Comparison of ENCODE assay signal across 9 cellular contexts in the genomic region with DNA sequence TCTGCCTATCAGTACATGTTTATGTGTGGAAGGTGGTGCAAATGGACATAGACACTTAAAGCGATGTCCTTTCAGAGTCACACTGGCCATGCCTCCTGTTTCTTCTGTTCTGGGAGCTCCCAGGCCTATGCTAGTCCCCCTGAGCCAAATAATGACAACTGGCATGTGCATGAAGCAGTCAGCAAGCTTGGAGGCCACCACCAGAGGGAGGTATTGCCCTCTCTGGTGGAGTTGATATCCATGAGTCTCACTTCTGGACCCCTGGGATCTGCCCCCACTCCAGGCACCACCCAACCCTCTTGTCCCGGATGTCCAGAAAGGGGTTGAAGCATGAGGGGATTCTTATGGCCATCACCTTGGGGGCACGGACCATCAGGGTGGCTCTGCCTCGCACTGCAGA.
A peak's percentile ranks its signal among the peaks of the same experiment; 100 is the strongest.
DNase-seq lines count a peak whose midpoint lies in the region; ATAC-seq and TF ChIP-seq lines count a peak whose summit lies in the region.
"Had no signal": no experiment of that assay in that cellular context is flagged by ENCODE, and none has a peak within 500 bp of the region (broad histone marks: within the 10 kb centered on the region; RNA-seq: fewer than 3 reads in every experiment).

No MANE protein-coding gene starts in this region.

- DNase-seq in NCI-H2171 (lab: John Stamatoyannopoulos, UW) (peak; percentile 1), NCI-H2171 treated with DMSO at 0.1 percent for 48 hours (lab: John Stamatoyannopoulos, UW) (no peak), SK-N-SH (peak; percentile 37), fibroblast of lung (ENCODE audit: low read depth in 2 of 2) (peak; percentile 14 to 22), smooth muscle cell (lab: John Stamatoyannopoulos, UW; ENCODE audit: unreplicated experiment) (no peak)

- H3K9ac ChIP-seq in SK-N-SH (no peak overlapping the region), fibroblast of lung (ENCODE audit: insufficient read depth, low read length) (no peak overlapping the region), smooth muscle cell (ENCODE audit: low read depth) (no peak overlapping the region)

- TF ChIP-seq RAD21 in SK-N-SH (IDR thresholded peaks at IDR 0.05; ENCODE audit: low read length), result peak; percentile 58

- no peaks in the 10 kb centered on the region for H3K79me2 ChIP-seq in SK-N-SH (ENCODE audit: insufficient read depth)
- no peaks in the 10 kb centered on the region for H3K79me2 ChIP-seq in fibroblast of lung (ENCODE audit: control insufficient read depth, insufficient read depth, low read length)
- no peaks in the 10 kb centered on the region for H3K79me2 ChIP-seq in smooth muscle cell (ENCODE audit: low read depth)

- POLR2A ChIA-PET in SK-N-SH (lab: Yijun Ruan, JAX), result no interaction called here

- no peak for TF ChIP-seq EP300 in SK-N-SH (IDR thresholded peaks at IDR 0.05; ENCODE audit: borderline replicate concordance in 1 of 2, low read depth in 1 of 2, low read length in 1 of 2)

- ATAC-seq in HG02852 (IDR thresholded peaks at IDR 0.05; ENCODE audit: unreplicated experiment), result peak; percentile 50
- no peak for ATAC-seq in HG02623 (IDR thresholded peaks at IDR 0.05; ENCODE audit: unreplicated experiment)
- ATAC-seq in HG03095 (IDR thresholded peaks at IDR 0.05; ENCODE audit: unreplicated experiment), result no peak
- ATAC-seq: CD8-positive, alpha-beta T cell had no signal

- no peaks in the 10 kb centered on the region for H3K9me2 ChIP-seq in SK-N-SH

- TF ChIP-seq CTCF in SK-N-SH (IDR thresholded peaks at IDR 0.05) (peak; percentile 61), fibroblast of lung (conservative IDR thresholded peaks at IDR 0.05 in 1 of 2, IDR thresholded peaks at IDR 0.05 in 1 of 2; ENCODE audit: low read depth in 1 of 2, low read length in 2 of 2) (peak; percentile 56 to 59), smooth muscle cell (IDR thresholded peaks at IDR 0.05; ENCODE audit: borderline replicate concordance, insufficient read depth, poor library complexity, severe bottlenecking) (peak; percentile 43)

- H3K36me3 ChIP-seq in SK-N-SH (replicated peaks in 1 of 2; ENCODE audit: control insufficient read depth in 1 of 2, insufficient read depth in 2 of 2, low read length in 1 of 2) (no peaks in the 10 kb centered on the region), fibroblast of lung (ENCODE audit: control insufficient read depth, insufficient read depth, low read length) (no peaks in the 10 kb centered on the region), smooth muscle cell (ENCODE audit: low read depth) (no peaks in the 10 kb centered on the region)

- no peaks in the 10 kb centered on the region for H4K20me1 ChIP-seq in SK-N-SH (ENCODE audit: insufficient read depth)
- no peaks in the 10 kb centered on the region for H4K20me1 ChIP-seq in fibroblast of lung (ENCODE audit: control insufficient read depth, extremely low read depth, insufficient read depth, low read length)
- no peaks in the 10 kb centered on the region for H4K20me1 ChIP-seq in smooth muscle cell (ENCODE audit: low read depth)

- H3F3A ChIP-seq in SK-N-SH (replicated peaks; ENCODE audit: insufficient read depth) (no peaks in the 10 kb centered on the region), smooth muscle cell (ENCODE audit: low read depth) (no peaks in the 10 kb centered on the region)

- no peaks in the 10 kb centered on the region; a peak in 1 of 4 replicates for H3K4me1 ChIP-seq in SK-N-SH (ENCODE audit: control insufficient read depth in 1 of 2, insufficient read depth in 2 of 2, low read depth in 1 of 2, low read length in 1 of 2)
- H3K4me1 ChIP-seq in fibroblast of lung (ENCODE audit: control insufficient read depth, extremely low read depth, insufficient read depth, low read length), result no peaks in the 10 kb centered on the region
- H3K4me1 ChIP-seq in smooth muscle cell (ENCODE audit: low read depth), result no peaks in the 10 kb centered on the region

- H3K27me3 ChIP-seq in SK-N-SH (ENCODE audit: insufficient read depth), result no peaks in the 10 kb centered on the region
- no peaks in the 10 kb centered on the region for H3K27me3 ChIP-seq in fibroblast of lung (ENCODE audit: control insufficient read depth, insufficient read depth, low read length)
- no peaks in the 10 kb centered on the region for H3K27me3 ChIP-seq in smooth muscle cell (ENCODE audit: low read depth)

- whole genome bisulfite sequencing in SK-N-SH (ENCODE audit: low lambda C conversion rate), result 96% methylated on average over 3 of the region's 4 CpGs
- WGBS in smooth muscle cell (ENCODE audit: low lambda C conversion rate), result 92% methylated on average over 4 of the region's 4 CpGs

- H3K4me2 ChIP-seq in SK-N-SH (no peak overlapping the region), fibroblast of lung (ENCODE audit: extremely low read depth, insufficient read depth, low read length) (no peak overlapping the region), smooth muscle cell (no peak overlapping the region)

- no peak overlapping the region for H3K27ac ChIP-seq in SK-N-SH (ENCODE audit: low read depth in 2 of 2, low read length in 1 of 2)
- no peak overlapping the region for H3K27ac ChIP-seq in fibroblast of lung (ENCODE audit: insufficient read depth, low read length)
- no peak overlapping the region for H3K27ac ChIP-seq in smooth muscle cell (ENCODE audit: low read depth)

- CTCF ChIA-PET in SK-N-SH (lab: Yijun Ruan, JAX), result interaction anchor here (0.8 to 2.5 kb wide), 6 partner anchors 12 to 541 kb away, joined by 3 to 5 read pairs (median 4); no protein-coding TSS in a partner anchor

- H3K4me3 ChIP-seq in SK-N-SH (ENCODE audit: low read depth in 2 of 2, low read length in 1 of 2) (no peak overlapping the region), fibroblast of lung (replicated peaks in 1 of 4; ENCODE audit: control extremely low read depth in 1 of 4, insufficient read depth in 1 of 4, low read depth in 3 of 4, low read length in 4 of 4) (no peak overlapping the region), smooth muscle cell (no peak overlapping the region)

- H3K9me3 ChIP-seq in SK-N-SH (no peaks in the 10 kb centered on the region), fibroblast of lung (ENCODE audit: control insufficient read depth, insufficient read depth, low read depth, low read length) (no peaks in the 10 kb centered on the region), smooth muscle cell (replicated peaks; ENCODE audit: low read depth) (no peaks in the 10 kb centered on the region)

- H2AFZ ChIP-seq in SK-N-SH (ENCODE audit: low read depth) (no peak overlapping the region), fibroblast of lung (ENCODE audit: low read length) (no peak overlapping the region), smooth muscle cell (ENCODE audit: low read depth) (no peak overlapping the region)

TF ChIP-seq in SK-N-SH, 30 proteins besides CTCF, POLR2A, EP300 and RAD21:
- peak; percentile 57 for TF ChIP-seq SMC3 (IDR thresholded peaks at IDR 0.05; ENCODE audit: low read depth, low read length)
- no peak for TF ChIP-seq FOSL2 (IDR thresholded peaks at IDR 0.05; ENCODE audit: borderline replicate concordance, low read depth)

Comparison
In these comparisons a context has a peak if more than half of its experiments do, and no peak if none do; other contexts are left out.
1. DNase-seq: peak in NCI-H2171 (single experiment), SK-N-SH (single experiment) and fibroblast of lung (2 of 2); none in NCI-H2171 treated with DMSO at 0.1 percent for 48 hours (single experiment) and smooth muscle cell (single experiment).
2. Peak in every context shown above with its lines, with median percentiles within 50 percentile points of each other: CTCF ChIP-seq.